20 cellular contexts compared by ENCODE assay signal in the genomic region with DNA sequence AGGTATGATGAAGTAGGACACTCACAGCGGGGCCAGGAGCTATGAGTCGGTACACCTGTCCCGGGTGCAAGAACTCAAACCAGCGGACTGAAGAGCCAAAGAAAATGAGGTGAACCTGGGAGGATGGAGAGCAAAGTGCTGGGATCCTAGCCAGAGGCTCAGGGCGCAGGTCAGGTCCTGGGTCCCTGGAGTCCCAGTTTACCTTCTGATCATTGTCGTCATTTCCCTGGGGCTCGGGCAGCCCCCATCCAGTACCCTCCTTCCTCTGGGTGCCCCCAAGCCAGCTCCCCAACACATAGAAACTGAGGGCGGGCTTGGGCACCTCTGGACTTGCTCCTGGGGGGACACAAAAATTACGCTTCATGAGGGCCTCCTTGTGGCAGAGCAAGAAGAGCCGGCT.
"Had no signal": no experiment of that assay in that cellular context is flagged by ENCODE, and none has a peak within 500 bp of the region (broad histone marks: within the 10 kb centered on the region; RNA-seq: fewer than 3 reads in every experiment).

No MANE protein-coding gene starts in this region.

- H3K27me3 ChIP-seq: SJSA1 had no signal

- H3K27ac ChIP-seq: HL-60, SJSA1, SK-N-MC had no signal

- DNase-seq: KBM-7, MV-4-11, NCI-H1048, NCI-H1105, NCI-H1417, NCI-H1436 treated with DMSO at 0.1 percent for 48 hours, NCI-H1694, NCI-H187 treated with DMSO at 0.1 percent for 48 hours, NCI-H2029 treated with DMSO at 0.1 percent for 48 hours, NCI-H2171 treated with DMSO at 0.1 percent for 48 hours, NCI-H510A, NCI-H524 treated with DMSO at 0.1 percent for 48 hours, NCI-H69, NCI-H774, Right ventricle myocardium superior, RPMI8226, SIG-M5 had no signal

- H3K4me3 ChIP-seq: SJSA1, SK-N-MC had no signal

- H3K9me3 ChIP-seq: SJSA1 had no signal
